29 cellular contexts compared by ENCODE assay signal in the genomic region with DNA sequence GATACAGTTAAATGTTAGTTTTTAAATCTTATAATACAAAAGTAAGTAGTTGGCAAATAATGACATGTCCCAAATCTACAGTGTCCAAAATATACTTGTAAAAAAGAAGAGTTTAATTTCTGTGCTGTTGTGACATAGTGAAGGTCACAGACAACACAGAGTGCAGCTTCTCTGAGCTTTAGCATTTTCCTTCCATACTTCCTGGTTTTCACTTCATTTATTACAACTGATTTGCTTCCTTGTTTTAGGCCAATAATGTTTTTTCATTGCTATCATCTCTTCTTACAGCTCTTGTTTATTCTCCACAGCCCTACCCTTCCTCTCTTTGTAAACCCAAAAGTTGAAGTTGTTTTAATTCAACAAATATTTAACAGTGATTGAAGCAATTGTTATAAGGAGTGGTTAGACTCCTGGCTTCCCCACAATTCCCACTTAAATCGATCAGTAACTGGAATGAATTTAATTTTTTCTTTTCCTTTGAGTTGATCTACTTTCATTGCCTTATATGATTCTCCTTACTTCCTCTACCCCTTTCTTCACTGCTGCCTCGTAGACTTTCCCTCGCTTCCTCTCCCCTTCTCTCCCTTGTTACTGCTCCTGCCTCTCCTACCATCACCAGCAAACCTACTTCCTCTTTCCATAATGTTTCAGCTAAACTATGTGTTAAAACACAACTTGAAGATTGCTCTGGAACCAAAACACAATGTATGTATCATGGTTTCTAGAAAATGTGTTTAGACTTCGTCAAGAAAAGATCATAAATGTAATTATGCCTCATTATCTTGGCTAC.
DNase-seq lines count a peak whose midpoint lies in the region; ATAC-seq and TF ChIP-seq lines count a peak whose summit lies in the region.
"Had no signal": no experiment of that assay in that cellular context is flagged by ENCODE, and none has a peak within 500 bp of the region (broad histone marks: within the 10 kb centered on the region; RNA-seq: fewer than 3 reads in every experiment).

No MANE protein-coding gene starts in this region.

- no peak overlapping the region for H2BK120ac ChIP-seq in trophoblast cell (ENCODE audit: insufficient read depth, low read length, poor library complexity)

- H4K91ac ChIP-seq in trophoblast cell (ENCODE audit: low read depth, low read length) = peak overlapping the region; percentile 26

- H3K36me3 Mint-ChIP-seq in WTC11 = no peaks in the 10 kb centered on the region
- H3K36me3 Mint-ChIP-seq: CD8-positive, alpha-beta T cell had no signal

- no peak overlapping the region for H3K4me3 Mint-ChIP-seq in WTC11
- H3K4me3 Mint-ChIP-seq: activated naive CD8-positive, alpha-beta T cell treated with anti-CD3 and anti-CD28 coated beads, Interleukin-2, amount 50 U/mL, for 24 hours; CD8-positive, alpha-beta T cell; stimulated activated naive CD8-positive, alpha-beta T cell treated with anti-CD3 and anti-CD28 coated beads, Interleukin-15, Interleukin-2, amounts not matched to agents 100 ng/mL and 50 ng/mL, for 24 hours; T-helper 1 cell treated with Interleukin-12 subunit alpha and Interleukin-12 subunit beta and Interleukin-4 antibody, amounts not matched to agents 30 μg/mL and 1 μg/mL, for 36 hours had no signal

- no peak overlapping the region for H2BK12ac ChIP-seq in trophoblast cell (ENCODE audit: low read length)

- CTCF ChIA-PET in HCT116 (lab: Charles Lee) = no interaction called here
- CTCF ChIA-PET in WTC11 (lab: Charles Lee) = no interaction called here

- H3K4me1 ChIP-seq in HCT116 (ENCODE audit: control insufficient read depth in 1 of 2, insufficient read depth in 2 of 2, low read length in 2 of 2) (no peaks in the 10 kb centered on the region), trophoblast cell (ENCODE audit: control insufficient read depth in 1 of 2, insufficient read depth in 2 of 2, low read length in 2 of 2) (no peaks in the 10 kb centered on the region)
- H3K4me1 ChIP-seq: body of pancreas, right atrium auricular region, SJCRH30, thyroid gland had no signal

- H2AFZ ChIP-seq in HCT116 (ENCODE audit: low read depth, low read length, poor library complexity, severe bottlenecking) = peak overlapping the region; percentile 13
- no peak overlapping the region for H2AFZ ChIP-seq in trophoblast cell (ENCODE audit: insufficient read depth, low read length, poor library complexity)

- no peaks in the 10 kb centered on the region for H4K20me1 ChIP-seq in HCT116 (ENCODE audit: insufficient read depth)

- intact Hi-C loops in HCT116 (cut with micrococcal nuclease) = no loop called here

- TF ChIP-seq POLR2A in HCT116 (IDR thresholded peaks at IDR 0.05; ENCODE audit: borderline replicate concordance, extremely low read depth, insufficient read depth, insufficient read length) = no peak

- no peak overlapping the region for H4K8ac ChIP-seq in trophoblast cell (ENCODE audit: low read depth, low read length)

- DNase-seq in HCT116 (ENCODE audit: low read depth, low spot score) = no peak
- peak; percentile 92 for DNase-seq in NOMO-1 treated with DMSO at 0.1 percent for 48 hours (lab: John Stamatoyannopoulos, UW; ENCODE audit: unreplicated experiment)
- no peak for DNase-seq in WTC11 (ENCODE audit: low spot score)
- DNase-seq in trophoblast cell = no peak
- no peak for DNase-seq in NCI-H2196 (lab: John Stamatoyannopoulos, UW; ENCODE audit: unreplicated experiment)
- no peak for DNase-seq in GM19240 (ENCODE audit: insufficient read length, low spot score)
- DNase-seq in T1000 (lab: John Stamatoyannopoulos, UW) = no peak
- DNase-seq: activated CD4-positive, alpha-beta T cell treated with anti-CD3 and anti-CD28 coated beads, Interleukin-2, amount 50 U/mL, for 48 hours; activated effector memory CD4-positive, alpha-beta T cell treated with anti-CD3 and anti-CD28 coated beads, Interleukin-2, amount 50 U/mL, for 16 hours; activated naive CD8-positive, alpha-beta T cell treated with anti-CD3 and anti-CD28 coated beads, Interleukin-2, amount 50 U/mL, for 24 hours; body of pancreas; CD8-positive, alpha-beta T cell; DMS79 treated with DMSO at 0.1 percent for 48 hours; effector CD8-positive, alpha-beta T cell; foreskin melanocyte; hypothalamus; islet precursor cell; NCI-H1436 treated with DMSO at 0.1 percent for 48 hours; NCI-H2171 treated with DMSO at 0.1 percent for 48 hours; NCI-H82; SJCRH30; stimulated activated CD4-positive, alpha-beta T cell treated with anti-CD3 and anti-CD28 coated beads, Interleukin-12 subunit alpha, Interleukin-12 subunit beta, amount 100 ng/mL, for 4 hours; stimulated activated CD4-positive, alpha-beta T cell treated with anti-CD3 and anti-CD28 coated beads, Interleukin-4, amount 100 ng/mL, for 4 hours; thyroid gland had no signal

- WGBS in trophoblast cell (ENCODE audit: extremely low coverage, insufficient coverage, insufficient read length) = no CpG with 5 or more reads among the region's 4 CpGs

- H3K36me3 ChIP-seq in HCT116 (ENCODE audit: control insufficient read depth in 1 of 2, insufficient read depth in 2 of 2, low read length in 2 of 2) (no peaks in the 10 kb centered on the region), trophoblast cell (ENCODE audit: control insufficient read depth in 1 of 2, insufficient read depth in 2 of 2, low read length in 2 of 2) (no peaks in the 10 kb centered on the region)
- H3K36me3 ChIP-seq: right atrium auricular region, SJCRH30, thyroid gland had no signal

- no peak for TF ChIP-seq RAD21 in HCT116 (IDR thresholded peaks at IDR 0.05; ENCODE audit: low read depth)

- no peak overlapping the region for H2AK5ac ChIP-seq in trophoblast cell (ENCODE audit: low read length)

- H3K9ac ChIP-seq in HCT116 (ENCODE audit: low read length) (no peak overlapping the region), trophoblast cell (ENCODE audit: low read length) (no peak overlapping the region)

- H3K9me3 Mint-ChIP-seq in WTC11 = peaks cover 13% of the 10 kb centered on the region

- TF ChIP-seq CTCF in HCT116 (IDR thresholded peaks at IDR 0.05 in 2 of 3, conservative IDR thresholded peaks at IDR 0.05 in 1 of 3; ENCODE audit: borderline replicate concordance in 1 of 3, insufficient read depth in 1 of 3, low read depth in 2 of 3, low read length in 2 of 3) (no peak), WTC11 (IDR thresholded peaks at IDR 0.05) (no peak)

- no peaks in the 10 kb centered on the region for H3K27me3 ChIP-seq in HCT116 (ENCODE audit: insufficient read depth, low read length)
- H3K27me3 ChIP-seq in trophoblast cell (ENCODE audit: insufficient read depth, low read length) = no peaks in the 10 kb centered on the region
- H3K27me3 ChIP-seq: body of pancreas, right atrium auricular region, SJCRH30, thyroid gland had no signal

- H3K4me3 ChIP-seq in HCT116 (replicated peaks in 1 of 2; ENCODE audit: low read depth in 1 of 2, low read length in 2 of 2) = no peak overlapping the region
- no peak overlapping the region for H3K4me3 ChIP-seq in trophoblast cell (ENCODE audit: low read depth, low read length)
- H3K4me3 ChIP-seq: body of pancreas, right atrium auricular region, SJCRH30, thyroid gland had no signal

- RAD21 ChIA-PET in HCT116 (lab: Charles Lee; ENCODE audit: low non-redundant PET in 1 of 2, low total read pairs in 2 of 2, uncharacterized antibody in 2 of 2, unreplicated experiment in 2 of 2) = no interaction called here

- no peak overlapping the region for H3K14ac ChIP-seq in trophoblast cell (ENCODE audit: low read length)

- no peaks in the 10 kb centered on the region for H3K9me3 ChIP-seq in HCT116 (ENCODE audit: control insufficient read depth in 1 of 2, insufficient read depth in 1 of 2, low read depth in 1 of 2, low read length in 2 of 2)
- no peaks in the 10 kb centered on the region for H3K9me3 ChIP-seq in trophoblast cell (ENCODE audit: insufficient read depth, low read depth, low read length)
- H3K9me3 ChIP-seq: body of pancreas, right atrium auricular region, SJCRH30, thyroid gland had no signal

- no peak overlapping the region for H4K12ac ChIP-seq in trophoblast cell (ENCODE audit: low read depth, low read length)

- no peaks in the 10 kb centered on the region for H3K4me1 Mint-ChIP-seq in WTC11
- H3K4me1 Mint-ChIP-seq: activated naive CD8-positive, alpha-beta T cell treated with anti-CD3 and anti-CD28 coated beads, Interleukin-2, amount 50 U/mL, for 24 hours had no signal

- 0 out of 2 replicates have a peak overlapping the region, but pooled peaks have one; percentile 0 for H3K27ac Mint-ChIP-seq in WTC11
- H3K27ac Mint-ChIP-seq: activated naive CD8-positive, alpha-beta T cell treated with anti-CD3 and anti-CD28 coated beads, Interleukin-2, amount 50 U/mL, for 24 hours; CD8-positive, alpha-beta T cell; stimulated activated naive CD8-positive, alpha-beta T cell treated with anti-CD3 and anti-CD28 coated beads, Interleukin-15, Interleukin-2, amounts not matched to agents 100 ng/mL and 50 ng/mL, for 24 hours; T-helper 1 cell treated with Interleukin-12 subunit alpha and Interleukin-12 subunit beta and Interleukin-4 antibody, amounts not matched to agents 30 μg/mL and 1 μg/mL, for 36 hours had no signal

- H3K79me2 ChIP-seq in HCT116 (ENCODE audit: insufficient read depth, low read length) = no peaks in the 10 kb centered on the region
- no peaks in the 10 kb centered on the region for H3K79me2 ChIP-seq in trophoblast cell (ENCODE audit: control insufficient read depth, insufficient read depth, low read length, poor library complexity)

- no peak overlapping the region for H3K18ac ChIP-seq in trophoblast cell (ENCODE audit: low read length)

- H3K27ac ChIP-seq in HCT116 (ENCODE audit: low read depth, low read length) (no peak overlapping the region), trophoblast cell (ENCODE audit: low read depth, low read length) (no peak overlapping the region)
- H3K27ac ChIP-seq: body of pancreas, right atrium auricular region, SJCRH30, thyroid gland had no signal

- H3K4ac ChIP-seq in trophoblast cell (ENCODE audit: low read depth, low read length) = no peak overlapping the region

- no peak overlapping the region for H3K4me2 ChIP-seq in HCT116 (ENCODE audit: low read length)
- no peak overlapping the region for H3K4me2 ChIP-seq in trophoblast cell (ENCODE audit: low read length)

- H3K23ac ChIP-seq in trophoblast cell (ENCODE audit: low read length) = no peak overlapping the region

- BruUV-seq in HCT116 (replicated peaks; lab: Mats Ljungman, UMichigan) = no TSS peak

- H3K79me1 ChIP-seq in trophoblast cell (ENCODE audit: low read length) = no peaks in the 10 kb centered on the region

- ATAC-seq in HCT116 (no peak), WTC11 (no peak), GM19452 (IDR thresholded peaks at IDR 0.05; ENCODE audit: unreplicated experiment) (no peak)
- ATAC-seq: activated naive CD8-positive, alpha-beta T cell treated with anti-CD3 and anti-CD28 coated beads, Interleukin-2, amount 50 U/mL, for 24 hours; body of pancreas; CD8-positive, alpha-beta T cell; esophagus mucosa had no signal

- no peak overlapping the region for H2BK5ac ChIP-seq in trophoblast cell (ENCODE audit: low read depth, low read length, poor library complexity)

- POLR2A ChIA-PET in HCT116 (lab: Charles Lee) = no interaction called here
- POLR2A ChIA-PET in WTC11 (lab: Charles Lee) = no interaction called here

- peaks cover 10% of the 10 kb centered on the region for H3K27me3 Mint-ChIP-seq in WTC11 (ENCODE audit: low read depth)
- H3K27me3 Mint-ChIP-seq: activated naive CD8-positive, alpha-beta T cell treated with anti-CD3 and anti-CD28 coated beads, Interleukin-2, amount 50 U/mL, for 24 hours; stimulated activated naive CD8-positive, alpha-beta T cell treated with anti-CD3 and anti-CD28 coated beads, Interleukin-15, Interleukin-2, amounts not matched to agents 100 ng/mL and 50 ng/mL, for 24 hours had no signal

- no peaks in the 10 kb centered on the region for H3K9me2 ChIP-seq in HCT116 (ENCODE audit: insufficient read depth)
